ENCODE assay signal across 9 cellular contexts in genomic region chr4:165301833-165302232, GRCh38. TPM values are rescaled to one million over a fixed set of nuclear protein-coding genes. Genes with fewer than 3 reads are reported as not detected.
DNase-seq lines count a peak whose midpoint lies in the region; ATAC-seq, FAIRE-seq and TF ChIP-seq lines count a peak whose summit lies in the region.
"Had no signal": no experiment of that assay in that cellular context is flagged by ENCODE, and none has a peak within 500 bp of the region (broad histone marks: within the 10 kb centered on the region; RNA-seq: fewer than 3 reads in every experiment).

No MANE protein-coding gene starts in this region.

- FAIRE-seq in GM12891 (lab: Jason Lieb, UNC) = peak; percentile 85
- FAIRE-seq in colon (lab: Jason Lieb, UNC) = peak; percentile 51
- no peak for FAIRE-seq in small intestine (lab: Jason Lieb, UNC)

- H3K4me3 ChIP-seq in KMS-11 (IDR thresholded peaks at IDR 0.05; ENCODE audit: insufficient read depth, low read depth, low read length) (no peak overlapping the region), small intestine (ENCODE audit: low read depth in 1 of 2, low read length in 2 of 2) (no peak overlapping the region), trophoblast cell (ENCODE audit: low read depth, low read length) (no peak overlapping the region)
- H3K4me3 ChIP-seq: SK-N-MC had no signal

- no peak overlapping the region for H2AFZ ChIP-seq in KMS-11 (ENCODE audit: low read depth)
- H2AFZ ChIP-seq in trophoblast cell (ENCODE audit: insufficient read depth, low read length, poor library complexity) = no peak overlapping the region

- H3K9ac ChIP-seq in KMS-11 (no peak overlapping the region), trophoblast cell (ENCODE audit: low read length) (no peak overlapping the region)

- H3K23ac ChIP-seq in trophoblast cell (ENCODE audit: low read length) = no peak overlapping the region

- no peak overlapping the region for H2BK12ac ChIP-seq in trophoblast cell (ENCODE audit: low read length)

- no peak overlapping the region for H2AK5ac ChIP-seq in trophoblast cell (ENCODE audit: low read length)

- no peak for TF ChIP-seq POLR2A in GM12891 (IDR thresholded peaks at IDR 0.05; ENCODE audit: low read depth, low read length)

- H4K20me1 ChIP-seq in KMS-11 (ENCODE audit: insufficient read depth) = no peaks in the 10 kb centered on the region

- H3K9me3 ChIP-seq in small intestine (ENCODE audit: control insufficient read depth, low read depth) (no peaks in the 10 kb centered on the region), trophoblast cell (ENCODE audit: insufficient read depth, low read depth, low read length) (no peaks in the 10 kb centered on the region)

- H3K4me2 ChIP-seq in KMS-11 = peak overlapping the region; percentile 47
- H3K4me2 ChIP-seq in trophoblast cell (ENCODE audit: low read length) = no peak overlapping the region

- H4K91ac ChIP-seq in trophoblast cell (ENCODE audit: low read depth, low read length) = no peak overlapping the region

- ATAC-seq in GM21423 (IDR thresholded peaks at IDR 0.05; ENCODE audit: unreplicated experiment) = peak; percentile 89
- no peak for ATAC-seq in GM18520 (IDR thresholded peaks at IDR 0.05; ENCODE audit: unreplicated experiment)

- H3K4me1 ChIP-seq in KMS-11 (ENCODE audit: low read depth, poor library complexity, severe bottlenecking) = peaks cover 16% of the 10 kb centered on the region
- H3K4me1 ChIP-seq in small intestine (ENCODE audit: control insufficient read depth in 2 of 2, insufficient read depth in 1 of 2, low read depth in 1 of 2, low read length in 1 of 2) = no peaks in the 10 kb centered on the region
- H3K4me1 ChIP-seq in trophoblast cell (ENCODE audit: control insufficient read depth in 1 of 2, insufficient read depth in 2 of 2, low read length in 2 of 2) = no peaks in the 10 kb centered on the region

- H4K8ac ChIP-seq in trophoblast cell (ENCODE audit: low read depth, low read length) = no peak overlapping the region

- H3K4ac ChIP-seq in trophoblast cell (ENCODE audit: low read depth, low read length) = no peak overlapping the region

- H2BK120ac ChIP-seq in trophoblast cell (ENCODE audit: insufficient read depth, low read length, poor library complexity) = no peak overlapping the region

- H3K18ac ChIP-seq in trophoblast cell (ENCODE audit: low read length) = no peak overlapping the region

- 3 to 15% (median 9%) methylated on average over 1 of the region's 1 CpG for WGBS in small intestine, 3 donors
- WGBS in trophoblast cell (ENCODE audit: extremely low coverage, insufficient coverage, insufficient read length) = no CpG with 5 or more reads among the region's 1 CpG

- no peaks in the 10 kb centered on the region for H3K36me3 ChIP-seq in KMS-11 (ENCODE audit: insufficient read depth)
- H3K36me3 ChIP-seq in small intestine (ENCODE audit: control insufficient read depth in 2 of 2, insufficient read depth in 2 of 2, low read length in 2 of 2) = peaks cover 0 to 4% of the 10 kb centered on the region in 2 donors
- peaks cover 0 to 5% of the 10 kb centered on the region in 2 experiments for H3K36me3 ChIP-seq in trophoblast cell (ENCODE audit: control insufficient read depth in 1 of 2, insufficient read depth in 2 of 2, low read length in 2 of 2)

- no peak overlapping the region for H3K14ac ChIP-seq in trophoblast cell (ENCODE audit: low read length)

- H3K79me2 ChIP-seq in KMS-11 (ENCODE audit: insufficient read depth, low read depth) (no peaks in the 10 kb centered on the region), trophoblast cell (ENCODE audit: control insufficient read depth, insufficient read depth, low read length, poor library complexity) (no peaks in the 10 kb centered on the region)

- H2BK5ac ChIP-seq in trophoblast cell (ENCODE audit: low read depth, low read length, poor library complexity) = no peak overlapping the region

- TF ChIP-seq CTCF in KMS-11 (conservative IDR thresholded peaks at IDR 0.05; ENCODE audit: low read depth, low read length) = no peak

- H3K27me3 ChIP-seq in KMS-11 (ENCODE audit: insufficient read depth, low read depth) = no peaks in the 10 kb centered on the region
- no peaks in the 10 kb centered on the region for H3K27me3 ChIP-seq in small intestine (ENCODE audit: control insufficient read depth in 2 of 2, insufficient read depth in 2 of 2, low read length in 2 of 2)
- H3K27me3 ChIP-seq in trophoblast cell (ENCODE audit: insufficient read depth, low read length) = no peaks in the 10 kb centered on the region

- H4K12ac ChIP-seq in trophoblast cell (ENCODE audit: low read depth, low read length) = no peak overlapping the region

- DNase-seq in GM12891 (ENCODE audit: insufficient read length, low spot score) (peak; percentile 11), small intestine (peak; percentile 16), trophoblast cell (no peak), NK-92 (lab: John Stamatoyannopoulos, UW; ENCODE audit: unreplicated experiment) (no peak)

- H3K27ac ChIP-seq in KMS-11 = no peak overlapping the region
- H3K27ac ChIP-seq in small intestine (ENCODE audit: low read depth in 1 of 2, low read length in 1 of 2) = no peak overlapping the region
- H3K27ac ChIP-seq in trophoblast cell (ENCODE audit: low read depth, low read length) = no peak overlapping the region
- H3K27ac ChIP-seq: SK-N-MC had no signal

- H3K79me1 ChIP-seq in trophoblast cell (ENCODE audit: low read length) = no peaks in the 10 kb centered on the region

TF ChIP-seq in GM12891, 5 proteins besides CTCF, POLR2A, EP300 and RAD21:
- TF ChIP-seq PAX5 (IDR thresholded peaks at IDR 0.05; ENCODE audit: insufficient read depth, low read length, severe bottlenecking) (no peak), POU2F2 (IDR thresholded peaks at IDR 0.05; ENCODE audit: low read depth, low read length) (no peak), POLR2AphosphoS5 (IDR thresholded peaks at IDR 0.05; ENCODE audit: low read depth, low read length) (no peak), TAF1 (IDR thresholded peaks at IDR 0.05; ENCODE audit: low read depth, low read length) (no peak)

RNA-seq across cellular contexts. Expression of gene MSMO1, which starts 25.6 kb away (rescaled TPM):
- 16.9 TPM for polyA plus RNA-seq in GM12891 (2012; ENCODE audit: low read depth, missing spikeins)
- polyA plus RNA-seq in small intestine = 10 to 100 TPM; 18.6 to 66.5 (median 35.6) TPM
- polyA plus RNA-seq in trophoblast cell (2013) = 219 and 220 TPM in 2 replicates

Comparison
In these comparisons a context has a peak if more than half of its experiments do, and no peak if none do; other contexts are left out.
1. DNase-seq: peak in GM12891 (single experiment) and small intestine (single experiment); none in trophoblast cell (0 of 2) and NK-92 (single experiment).